10 cellular contexts compared by ENCODE assay signal in the genomic region with DNA sequence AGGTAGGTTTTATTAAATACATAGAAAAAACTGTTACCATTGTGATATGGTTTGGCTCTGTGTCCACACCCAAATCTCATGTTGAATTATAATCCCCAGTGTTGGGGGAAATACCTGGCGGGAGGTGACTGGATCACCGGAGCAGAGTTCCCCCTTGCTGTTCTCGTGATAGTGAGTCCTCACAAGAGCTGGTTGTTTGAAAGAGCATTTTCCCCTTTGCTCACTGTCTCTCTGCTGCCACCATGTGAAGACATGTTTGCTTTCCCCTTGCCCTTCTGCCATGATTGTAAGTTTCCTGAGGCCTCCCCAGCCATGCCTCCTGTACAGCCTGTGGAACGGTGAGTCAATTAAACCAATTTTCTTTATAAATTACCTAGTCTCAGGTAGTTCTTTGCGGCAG.
DNase-seq lines count a peak whose midpoint lies in the region; ATAC-seq and TF ChIP-seq lines count a peak whose summit lies in the region.
"Had no signal": no experiment of that assay in that cellular context is flagged by ENCODE, and none has a peak within 500 bp of the region (broad histone marks: within the 10 kb centered on the region; RNA-seq: fewer than 3 reads in every experiment).

No MANE protein-coding gene starts in this region.

- H3K4me1 Mint-ChIP-seq in neural progenitor cell = no peaks in the 10 kb centered on the region

- H3K4me3 ChIP-seq in Karpas-422 (ENCODE audit: low read length) = no peak overlapping the region
- H3K4me3 ChIP-seq in neural progenitor cell = no peak overlapping the region
- H3K4me3 ChIP-seq in right atrium auricular region = no peak overlapping the region
- H3K4me3 ChIP-seq: cardiac muscle cell had no signal

- H4K20me1 ChIP-seq in Karpas-422 (ENCODE audit: insufficient read depth, low read depth, low read length) (no peaks in the 10 kb centered on the region), neural progenitor cell (ENCODE audit: low read depth) (no peaks in the 10 kb centered on the region)

- DNase-seq in NCI-H82 (lab: John Stamatoyannopoulos, UW) = peak; percentile 46
- DNase-seq in NCI-H82 treated with DMSO at 0.1 percent for 48 hours (lab: John Stamatoyannopoulos, UW; ENCODE audit: unreplicated experiment) = no peak
- DNase-seq in Karpas-422 = peak; percentile 69
- peak; percentile 30 for DNase-seq in amniotic epithelial cell (ENCODE audit: low read depth)
- DNase-seq in neural progenitor cell (ENCODE audit: low spot score) = peak; percentile 48
- DNase-seq in right atrium auricular region (ENCODE audit: low spot score) = no peak
- DNase-seq in activated CD4-positive, CD25-positive, alpha-beta regulatory T cell treated with anti-CD3 and anti-CD28 coated beads, Interleukin-2, amount 50 U/mL, for 72 hours = no peak
- DNase-seq: T1000 had no signal

- no peaks in the 10 kb centered on the region for H3F3A ChIP-seq in neural progenitor cell (ENCODE audit: low read depth)

- H2AFZ ChIP-seq in Karpas-422 (ENCODE audit: low read length) (no peak overlapping the region), neural progenitor cell (replicated peaks) (no peak overlapping the region)

- TF ChIP-seq CTCF in neural progenitor cell (IDR thresholded peaks at IDR 0.05) (peak; percentile 48), right atrium auricular region (IDR thresholded peaks at IDR 0.05) (no peak)

- no peaks in the 10 kb centered on the region for H3K79me2 ChIP-seq in Karpas-422 (ENCODE audit: low read length)
- H3K79me2 ChIP-seq in neural progenitor cell (ENCODE audit: low read depth) = no peaks in the 10 kb centered on the region

- no peak overlapping the region for H3K27ac Mint-ChIP-seq in neural progenitor cell

- no peak overlapping the region for H3K4me2 ChIP-seq in Karpas-422 (ENCODE audit: low read depth, low read length, poor library complexity, severe bottlenecking)
- H3K4me2 ChIP-seq in neural progenitor cell = no peak overlapping the region

- H3K4me3 Mint-ChIP-seq in neural progenitor cell = no peak overlapping the region

- H3K9me3 ChIP-seq in Karpas-422 (ENCODE audit: low read length) = no peaks in the 10 kb centered on the region
- no peaks in the 10 kb centered on the region for H3K9me3 ChIP-seq in neural progenitor cell (ENCODE audit: low read depth)
- H3K9me3 ChIP-seq in right atrium auricular region = no peaks in the 10 kb centered on the region

- no peaks in the 10 kb centered on the region for H3K36me3 Mint-ChIP-seq in neural progenitor cell

- H3K27me3 ChIP-seq in Karpas-422 (ENCODE audit: low read length) (no peaks in the 10 kb centered on the region), neural progenitor cell (no peaks in the 10 kb centered on the region), right atrium auricular region (no peaks in the 10 kb centered on the region)
- H3K27me3 ChIP-seq: cardiac muscle cell had no signal

- no peaks in the 10 kb centered on the region for H3K9me3 Mint-ChIP-seq in neural progenitor cell

- H3K9ac ChIP-seq in Karpas-422 (ENCODE audit: low read length) (no peak overlapping the region), neural progenitor cell (no peak overlapping the region)

- H3K27ac ChIP-seq in Karpas-422 (ENCODE audit: low read length) (no peak overlapping the region), neural progenitor cell (no peak overlapping the region), right atrium auricular region (no peak overlapping the region)
- H3K27ac ChIP-seq: cardiac muscle cell had no signal

- no peaks in the 10 kb centered on the region for H3K36me3 ChIP-seq in Karpas-422 (ENCODE audit: insufficient read depth, low read length)
- no peaks in the 10 kb centered on the region for H3K36me3 ChIP-seq in neural progenitor cell
- no peaks in the 10 kb centered on the region for H3K36me3 ChIP-seq in right atrium auricular region
- H3K36me3 ChIP-seq: cardiac muscle cell had no signal

- H3K4me1 ChIP-seq in Karpas-422 (ENCODE audit: low read length) = no peaks in the 10 kb centered on the region
- peaks cover 7% of the 10 kb centered on the region for H3K4me1 ChIP-seq in neural progenitor cell
- H3K4me1 ChIP-seq in right atrium auricular region = no peaks in the 10 kb centered on the region

- H3K9me2 ChIP-seq in Karpas-422 (replicated peaks; ENCODE audit: insufficient read depth, low read length) = no peaks in the 10 kb centered on the region

- peaks cover 1% of the 10 kb centered on the region for H3K27me3 Mint-ChIP-seq in neural progenitor cell (ENCODE audit: insufficient read depth, low read depth)

- ATAC-seq in HG03280 (IDR thresholded peaks at IDR 0.05; ENCODE audit: unreplicated experiment) = no peak

Comparison
In these comparisons a context has a peak if more than half of its experiments do, and no peak if none do; other contexts are left out.
1. DNase-seq: peak in NCI-H82 (single experiment), Karpas-422 (single experiment), amniotic epithelial cell (single experiment) and neural progenitor cell (single experiment); none in NCI-H82 treated with DMSO at 0.1 percent for 48 hours (single experiment), right atrium auricular region (single experiment) and activated CD4-positive, CD25-positive, alpha-beta regulatory T cell treated with anti-CD3 and anti-CD28 coated beads, Interleukin-2, amount 50 U/mL, for 72 hours (single experiment).